1 cellular context compared by ENCODE assay signal in genomic region chr2:151999058-151999457, GRCh38.
TF ChIP-seq lines count a peak whose summit lies in the region.

No MANE protein-coding gene starts in this region.

TF ChIP-seq in HepG2, 621 proteins besides CTCF, POLR2A, EP300 and RAD21 (continued from another document and continues in another):
- TF ChIP-seq, protein P1, sequence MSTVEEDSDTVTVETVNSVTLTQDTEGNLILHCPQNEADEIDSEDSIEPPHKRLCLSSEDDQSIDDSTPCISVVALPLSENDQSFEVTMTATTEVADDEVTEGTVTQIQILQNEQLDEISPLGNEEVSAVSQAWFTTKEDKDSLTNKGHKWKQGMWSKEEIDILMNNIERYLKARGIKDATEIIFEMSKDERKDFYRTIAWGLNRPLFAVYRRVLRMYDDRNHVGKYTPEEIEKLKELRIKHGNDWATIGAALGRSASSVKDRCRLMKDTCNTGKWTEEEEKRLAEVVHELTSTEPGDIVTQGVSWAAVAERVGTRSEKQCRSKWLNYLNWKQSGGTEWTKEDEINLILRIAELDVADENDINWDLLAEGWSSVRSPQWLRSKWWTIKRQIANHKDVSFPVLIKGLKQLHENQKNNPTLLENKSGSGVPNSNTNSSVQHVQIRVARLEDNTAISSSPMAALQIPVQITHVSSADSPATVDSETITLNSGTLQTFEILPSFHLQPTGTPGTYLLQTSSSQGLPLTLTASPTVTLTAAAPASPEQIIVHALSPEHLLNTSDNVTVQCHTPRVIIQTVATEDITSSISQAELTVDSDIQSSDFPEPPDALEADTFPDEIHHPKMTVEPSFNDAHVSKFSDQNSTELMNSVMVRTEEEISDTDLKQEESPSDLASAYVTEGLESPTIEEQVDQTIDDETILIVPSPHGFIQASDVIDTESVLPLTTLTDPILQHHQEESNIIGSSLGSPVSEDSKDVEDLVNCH (CRISPR knock-in tag; IDR thresholded peaks at IDR 0.05): no peak
- no peak for TF ChIP-seq ARNTL (CRISPR knock-in tag; IDR thresholded peaks at IDR 0.05)
- no peak for TF ChIP-seq CCAR2 (optimal IDR thresholded peaks at IDR 0.05; ENCODE audit: low read depth, low read length)
- TF ChIP-seq ZMYM4 (CRISPR knock-in tag; IDR thresholded peaks at IDR 0.05): peak; percentile 34; the same call in 1 of the 2 replicates
- TF ChIP-seq ATF7 (IDR thresholded peaks at IDR 0.05): no peak
- TF ChIP-seq ATF7 (CRISPR knock-in tag; IDR thresholded peaks at IDR 0.05): no peak
- 0 out of 2 replicates have a peak, but pooled peaks have one; percentile 54 for TF ChIP-seq ZNF335 (CRISPR knock-in tag; IDR thresholded peaks at IDR 0.05)
- no peak for TF ChIP-seq HNRNPH1 (optimal IDR thresholded peaks at IDR 0.05; ENCODE audit: low read depth, low read length)
- 0 out of 2 replicates have a peak, but pooled peaks have one; percentile 14 for TF ChIP-seq MED1 (CRISPR knock-in tag; IDR thresholded peaks at IDR 0.05)
- TF ChIP-seq PATZ1 (CRISPR knock-in tag; IDR thresholded peaks at IDR 0.05): peak; percentile 31; the same call in 1 of the 2 replicates
- TF ChIP-seq RORA (CRISPR knock-in tag; IDR thresholded peaks at IDR 0.05): no peak
- TF ChIP-seq NFIB (CRISPR knock-in tag; IDR thresholded peaks at IDR 0.05; ENCODE audit: borderline replicate concordance): no peak
- TF ChIP-seq ZNF383 (CRISPR knock-in tag; IDR thresholded peaks at IDR 0.05; ENCODE audit: borderline replicate concordance): no peak
- no peak for TF ChIP-seq ZNF496 (CRISPR knock-in tag; IDR thresholded peaks at IDR 0.05; ENCODE audit: insufficient replicate concordance)
- no peak for TF ChIP-seq SNAPC2 (CRISPR knock-in tag; IDR thresholded peaks at IDR 0.05)
- peak; percentile 30; the same call in 1 of the 2 replicates for TF ChIP-seq YEATS2 (CRISPR knock-in tag; IDR thresholded peaks at IDR 0.05; ENCODE audit: borderline replicate concordance)
- TF ChIP-seq MBD4 (IDR thresholded peaks at IDR 0.05; ENCODE audit: borderline replicate concordance, low read length): no peak
- TF ChIP-seq, protein P2, sequence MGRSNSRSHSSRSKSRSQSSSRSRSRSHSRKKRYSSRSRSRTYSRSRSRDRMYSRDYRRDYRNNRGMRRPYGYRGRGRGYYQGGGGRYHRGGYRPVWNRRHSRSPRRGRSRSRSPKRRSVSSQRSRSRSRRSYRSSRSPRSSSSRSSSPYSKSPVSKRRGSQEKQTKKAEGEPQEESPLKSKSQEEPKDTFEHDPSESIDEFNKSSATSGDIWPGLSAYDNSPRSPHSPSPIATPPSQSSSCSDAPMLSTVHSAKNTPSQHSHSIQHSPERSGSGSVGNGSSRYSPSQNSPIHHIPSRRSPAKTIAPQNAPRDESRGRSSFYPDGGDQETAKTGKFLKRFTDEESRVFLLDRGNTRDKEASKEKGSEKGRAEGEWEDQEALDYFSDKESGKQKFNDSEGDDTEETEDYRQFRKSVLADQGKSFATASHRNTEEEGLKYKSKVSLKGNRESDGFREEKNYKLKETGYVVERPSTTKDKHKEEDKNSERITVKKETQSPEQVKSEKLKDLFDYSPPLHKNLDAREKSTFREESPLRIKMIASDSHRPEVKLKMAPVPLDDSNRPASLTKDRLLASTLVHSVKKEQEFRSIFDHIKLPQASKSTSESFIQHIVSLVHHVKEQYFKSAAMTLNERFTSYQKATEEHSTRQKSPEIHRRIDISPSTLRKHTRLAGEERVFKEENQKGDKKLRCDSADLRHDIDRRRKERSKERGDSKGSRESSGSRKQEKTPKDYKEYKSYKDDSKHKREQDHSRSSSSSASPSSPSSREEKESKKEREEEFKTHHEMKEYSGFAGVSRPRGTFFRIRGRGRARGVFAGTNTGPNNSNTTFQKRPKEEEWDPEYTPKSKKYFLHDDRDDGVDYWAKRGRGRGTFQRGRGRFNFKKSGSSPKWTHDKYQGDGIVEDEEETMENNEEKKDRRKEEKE (IDR thresholded peaks at IDR 0.05): no peak
- no peak for TF ChIP-seq KIAA2018 (CRISPR knock-in tag; IDR thresholded peaks at IDR 0.05; ENCODE audit: borderline replicate concordance)
- no peak for TF ChIP-seq GABPB1 (CRISPR knock-in tag; IDR thresholded peaks at IDR 0.05)
- 0 out of 2 replicates have a peak, but pooled peaks have one; percentile 82 for TF ChIP-seq ZNF720 (CRISPR knock-in tag; IDR thresholded peaks at IDR 0.05)
- TF ChIP-seq RBM39 (IDR thresholded peaks at IDR 0.05; ENCODE audit: low read depth, low read length, poor library complexity, severe bottlenecking): no peak
- 0 out of 2 replicates have a peak, but pooled peaks have one; percentile 31 for TF ChIP-seq THAP11 (CRISPR knock-in tag; IDR thresholded peaks at IDR 0.05)
- no peak for TF ChIP-seq ZNF230 (CRISPR knock-in tag; IDR thresholded peaks at IDR 0.05)
- no peak for TF ChIP-seq ETV6 (CRISPR knock-in tag; conservative IDR thresholded peaks at IDR 0.05)
- no peak for TF ChIP-seq SKI (IDR thresholded peaks at IDR 0.05; ENCODE audit: partially characterized antibody)
- no peak for TF ChIP-seq ZNF33A (CRISPR knock-in tag; IDR thresholded peaks at IDR 0.05; ENCODE audit: borderline replicate concordance)
- no peak for TF ChIP-seq GMEB2 (CRISPR knock-in tag; IDR thresholded peaks at IDR 0.05; ENCODE audit: low read depth)
- no peak for TF ChIP-seq KDM6A (CRISPR knock-in tag; IDR thresholded peaks at IDR 0.05; ENCODE audit: low read depth)
- TF ChIP-seq RFX1 (IDR thresholded peaks at IDR 0.05): no peak
- no peak for TF ChIP-seq MYPOP (CRISPR knock-in tag; IDR thresholded peaks at IDR 0.05)
- TF ChIP-seq MTF2 (CRISPR knock-in tag; IDR thresholded peaks at IDR 0.05; ENCODE audit: borderline replicate concordance): no peak
- TF ChIP-seq ISX (CRISPR knock-in tag; conservative IDR thresholded peaks at IDR 0.05): no peak
- no peak for TF ChIP-seq SCMH1 (CRISPR knock-in tag; IDR thresholded peaks at IDR 0.05; ENCODE audit: borderline replicate concordance)
- TF ChIP-seq ZNF331 (CRISPR knock-in tag; IDR thresholded peaks at IDR 0.05): peak; percentile 14; the same call in 1 of the 2 replicates
- TF ChIP-seq SOX6 (IDR thresholded peaks at IDR 0.05): no peak
- no peak for TF ChIP-seq SOX6 (CRISPR knock-in tag; IDR thresholded peaks at IDR 0.05)
- TF ChIP-seq ZNF354B (CRISPR knock-in tag; IDR thresholded peaks at IDR 0.05): no peak
- no peak for TF ChIP-seq ZNF577 (CRISPR knock-in tag; IDR thresholded peaks at IDR 0.05; ENCODE audit: borderline replicate concordance, low read depth)
- TF ChIP-seq NFYC (CRISPR knock-in tag; IDR thresholded peaks at IDR 0.05): no peak
- TF ChIP-seq RBFOX2 (IDR thresholded peaks at IDR 0.05; ENCODE audit: low read depth, low read length): no peak
- TF ChIP-seq ELF1 (CRISPR knock-in tag; IDR thresholded peaks at IDR 0.05): 0 out of 2 replicates have a peak, but pooled peaks have one; percentile 10
- no peak for TF ChIP-seq NR2F2 (IDR thresholded peaks at IDR 0.05; ENCODE audit: borderline replicate concordance, low read depth)
- TF ChIP-seq TP53 (CRISPR knock-in tag; conservative IDR thresholded peaks at IDR 0.05): no peak
- peak; percentile 46; the same call in 1 of the 2 replicates for TF ChIP-seq NCOA2 (CRISPR knock-in tag; IDR thresholded peaks at IDR 0.05)
- TF ChIP-seq ZNF251 (CRISPR knock-in tag; IDR thresholded peaks at IDR 0.05): no peak
- 0 out of 2 replicates have a peak, but pooled peaks have one; percentile 37 for TF ChIP-seq KAT7 (CRISPR knock-in tag; IDR thresholded peaks at IDR 0.05; ENCODE audit: borderline replicate concordance)
- no peak for TF ChIP-seq SMAD9 (CRISPR knock-in tag; IDR thresholded peaks at IDR 0.05)
- no peak for TF ChIP-seq PCBP2 (optimal IDR thresholded peaks at IDR 0.05; ENCODE audit: low read depth, low read length, poor library complexity, severe bottlenecking)
- TF ChIP-seq, protein P3, sequence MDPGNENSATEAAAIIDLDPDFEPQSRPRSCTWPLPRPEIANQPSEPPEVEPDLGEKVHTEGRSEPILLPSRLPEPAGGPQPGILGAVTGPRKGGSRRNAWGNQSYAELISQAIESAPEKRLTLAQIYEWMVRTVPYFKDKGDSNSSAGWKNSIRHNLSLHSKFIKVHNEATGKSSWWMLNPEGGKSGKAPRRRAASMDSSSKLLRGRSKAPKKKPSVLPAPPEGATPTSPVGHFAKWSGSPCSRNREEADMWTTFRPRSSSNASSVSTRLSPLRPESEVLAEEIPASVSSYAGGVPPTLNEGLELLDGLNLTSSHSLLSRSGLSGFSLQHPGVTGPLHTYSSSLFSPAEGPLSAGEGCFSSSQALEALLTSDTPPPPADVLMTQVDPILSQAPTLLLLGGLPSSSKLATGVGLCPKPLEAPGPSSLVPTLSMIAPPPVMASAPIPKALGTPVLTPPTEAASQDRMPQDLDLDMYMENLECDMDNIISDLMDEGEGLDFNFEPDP (CRISPR knock-in tag; conservative IDR thresholded peaks at IDR 0.05): no peak
- TF ChIP-seq NR2F6 (IDR thresholded peaks at IDR 0.05): 0 out of 2 replicates have a peak, but pooled peaks have one; percentile 31
- TF ChIP-seq NR2F6 (CRISPR knock-in tag; IDR thresholded peaks at IDR 0.05): peak; percentile 52
